28 cellular contexts compared by ENCODE assay signal in the genomic region with DNA sequence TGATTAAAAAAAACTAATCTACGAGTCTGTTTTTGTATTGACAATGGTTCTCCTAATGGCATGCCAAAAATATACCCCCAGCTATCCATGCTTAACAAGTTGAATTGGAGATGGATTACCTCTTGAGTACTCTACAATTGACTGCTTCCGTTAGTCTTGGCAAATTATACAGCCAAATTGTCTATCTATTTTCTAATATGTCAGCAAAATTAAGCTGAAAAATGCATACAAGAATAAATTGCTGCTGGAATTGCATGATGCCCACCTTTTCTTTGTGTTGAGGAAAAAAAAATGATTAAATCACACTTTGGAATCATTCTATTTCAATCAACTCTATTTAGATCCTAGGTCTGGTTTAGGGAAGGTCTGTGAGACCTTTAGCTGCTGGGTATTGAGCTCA.
"Had no signal": no experiment of that assay in that cellular context is flagged by ENCODE, and none has a peak within 500 bp of the region (broad histone marks: within the 10 kb centered on the region; RNA-seq: fewer than 3 reads in every experiment).

No MANE protein-coding gene starts in this region.

- H3K9me3 Mint-ChIP-seq: memory B cell, neural crest cell had no signal

- H2AFZ ChIP-seq: hepatocyte had no signal

- H3K4me3 ChIP-seq: coronary artery, esophagus muscularis mucosa, gastroesophageal sphincter, heart left ventricle, hepatocyte, lung, pancreas, smooth muscle cell, testis, tibial nerve, upper lobe of left lung had no signal

- H3K36me3 ChIP-seq: esophagus muscularis mucosa, gastroesophageal sphincter, heart left ventricle, neutrophil, pancreas, upper lobe of left lung had no signal

- H3K27ac Mint-ChIP-seq: memory B cell; naive B cell; natural killer cell treated with Interleukin-12 subunit alpha and Interleukin-12 subunit beta and Interleukin-15 and Interleukin-18, amount 100 ng/mL, for 72 hours; stimulated activated effector memory CD8-positive, alpha-beta T cell treated with anti-CD3 and anti-CD28 coated beads, Interleukin-12 subunit alpha, Interleukin-12 subunit beta, amount 100 ng/mL, for 72 hours had no signal

- H3K4me3 Mint-ChIP-seq: memory B cell; naive B cell; natural killer cell treated with Interleukin-12 subunit alpha and Interleukin-12 subunit beta and Interleukin-15 and Interleukin-18, amount 100 ng/mL, for 72 hours; neural crest cell; stimulated activated effector memory CD8-positive, alpha-beta T cell treated with anti-CD3 and anti-CD28 coated beads, Interleukin-12 subunit alpha, Interleukin-12 subunit beta, amount 100 ng/mL, for 72 hours had no signal

- H3K4me1 ChIP-seq: foreskin keratinocyte, pancreas, upper lobe of left lung had no signal

- H3K4me1 Mint-ChIP-seq: memory B cell; naive B cell; stimulated activated effector memory CD8-positive, alpha-beta T cell treated with anti-CD3 and anti-CD28 coated beads, Interleukin-12 subunit alpha, Interleukin-12 subunit beta, amount 100 ng/mL, for 72 hours had no signal

- H3K36me3 Mint-ChIP-seq: memory B cell; naive B cell; natural killer cell treated with Interleukin-12 subunit alpha and Interleukin-12 subunit beta and Interleukin-15 and Interleukin-18, amount 100 ng/mL, for 72 hours; stimulated activated effector memory CD8-positive, alpha-beta T cell treated with anti-CD3 and anti-CD28 coated beads, Interleukin-12 subunit alpha, Interleukin-12 subunit beta, amount 100 ng/mL, for 72 hours had no signal

- H3K4me2 ChIP-seq: hepatocyte, smooth muscle cell had no signal

- FAIRE-seq: endothelial cell of umbilical vein, pancreas, urothelium cell line had no signal

- H3K9me3 ChIP-seq: esophagus muscularis mucosa, gastroesophageal sphincter, heart left ventricle, neutrophil, pancreas, testis, tibial nerve, upper lobe of left lung had no signal

- H3K27ac ChIP-seq: esophagus muscularis mucosa, foreskin keratinocyte, gastroesophageal sphincter, heart left ventricle, hepatocyte, neutrophil, pancreas, testis, tibial nerve, upper lobe of left lung had no signal

- H3K27me3 ChIP-seq: esophagus muscularis mucosa, gastroesophageal sphincter, hepatocyte, neutrophil, pancreas, testis, tibial nerve, upper lobe of left lung had no signal

- DNase-seq: dermis blood vessel endothelial cell; effector memory CD4-positive, alpha-beta T cell; foreskin keratinocyte; heart left ventricle; kidney; naive B cell; pancreas; stimulated activated CD4-positive, alpha-beta T cell treated with anti-CD3 and anti-CD28 coated beads, Interleukin-12 subunit alpha, Interleukin-12 subunit beta, amount 100 ng/mL, for 4 hours; stimulated activated CD4-positive, alpha-beta T cell treated with anti-CD3 and anti-CD28 coated beads, Interleukin-2, amount 100 ng/mL, for 24 hours; stimulated activated CD4-positive, alpha-beta T cell treated with anti-CD3 and anti-CD28 coated beads, Interleukin-4, amount 100 ng/mL, for 24 hours; stimulated activated naive CD8-positive, alpha-beta T cell treated with anti-CD3 and anti-CD28 coated beads, Interleukin-15, Interleukin-2, amounts not matched to agents 100 U/mL and 50 U/mL, for 24 hours; substantia nigra; testis; upper lobe of left lung had no signal

- H3K79me2 ChIP-seq: hepatocyte had no signal

- H3K27me3 Mint-ChIP-seq: memory B cell; natural killer cell treated with Interleukin-12 subunit alpha and Interleukin-12 subunit beta and Interleukin-15 and Interleukin-18, amount 100 ng/mL, for 72 hours had no signal
